ENCODE assay signal across 20 cellular contexts in genomic region chr2:233352141-233352842, GRCh38. TPM values are rescaled to one million over a fixed set of nuclear protein-coding genes. Genes with fewer than 3 reads are reported as not detected.
DNase-seq lines count a peak whose midpoint lies in the region; ATAC-seq and TF ChIP-seq lines count a peak whose summit lies in the region.
"Had no signal": no experiment of that assay in that cellular context is flagged by ENCODE, and none has a peak within 500 bp of the region (broad histone marks: within the 10 kb centered on the region; RNA-seq: fewer than 3 reads in every experiment).

No MANE protein-coding gene starts in this region.

- H3K27ac ChIP-seq in HEK293 (ENCODE audit: extremely low read depth, low read depth, low read length) (no peak overlapping the region), neural progenitor cell (no peak overlapping the region)
- H3K27ac ChIP-seq: parathyroid adenoma, SJCRH30 had no signal

- peaks cover 5% of the 10 kb centered on the region for H3F3A ChIP-seq in neural progenitor cell (ENCODE audit: low read depth)

- peaks cover 21% of the 10 kb centered on the region for H4K20me1 ChIP-seq in neural progenitor cell (ENCODE audit: low read depth)

- H3K4me3 ChIP-seq in HEK293 (ENCODE audit: low read depth, low read length) (no peak overlapping the region), neural progenitor cell (no peak overlapping the region)
- H3K4me3 ChIP-seq: mucosa of descending colon, SJCRH30 had no signal

- ATAC-seq in HG03175 (IDR thresholded peaks at IDR 0.05; ENCODE audit: unreplicated experiment) (no peak), GM19328 (IDR thresholded peaks at IDR 0.05; ENCODE audit: unreplicated experiment) (no peak)
- ATAC-seq: activated CD4-positive, CD25-positive, alpha-beta regulatory T cell treated with anti-CD3 and anti-CD28 coated beads, Interleukin-2, amount 50 U/mL, for 24 hours; HCT116; mucosa of descending colon had no signal

- DNase-seq in CD14-positive monocyte (ENCODE audit: low spot score) (no peak), chondrocyte (ENCODE audit: low spot score) (no peak), neural progenitor cell (ENCODE audit: low spot score) (no peak), cerebellum (ENCODE audit: low spot score) (no peak)
- DNase-seq: cortex of kidney; foreskin fibroblast; NCI-H748 treated with DMSO at 0.1 percent for 48 hours; SJCRH30; stimulated activated CD4-positive, alpha-beta T cell treated with anti-CD3 and anti-CD28 coated beads, Interleukin-4, amount 100 ng/mL, for 1 hour; T-helper 9 cell had no signal

- POLR2A ChIA-PET in HEK293 (lab: Yijun Ruan, JAX): no interaction called here

- H2AFZ ChIP-seq in neural progenitor cell (replicated peaks): no peak overlapping the region
- H2AFZ ChIP-seq: parathyroid adenoma had no signal

- H3K9me3 Mint-ChIP-seq in CD14-positive monocyte (no peaks in the 10 kb centered on the region), chondrocyte (ENCODE audit: low read depth) (no peaks in the 10 kb centered on the region), neural progenitor cell (peaks cover 4% of the 10 kb centered on the region)

- no peak for TF ChIP-seq CTCF in CD14-positive monocyte (IDR thresholded peaks at IDR 0.05)
- TF ChIP-seq CTCF in HEK293 (tag by site-specific recombination; IDR thresholded peaks at IDR 0.05): no peak
- no peak for TF ChIP-seq CTCF in chondrocyte (IDR thresholded peaks at IDR 0.05)
- TF ChIP-seq CTCF in neural progenitor cell (IDR thresholded peaks at IDR 0.05): no peak

- peaks cover 9% of the 10 kb centered on the region for H3K79me2 ChIP-seq in neural progenitor cell (ENCODE audit: low read depth)

- H3K4me3 Mint-ChIP-seq in CD14-positive monocyte (no peak overlapping the region), chondrocyte (ENCODE audit: unreplicated experiment) (no peak overlapping the region), neural progenitor cell (peak overlapping the region; percentile 57)

- no peaks in the 10 kb centered on the region for H3K9me3 ChIP-seq in HEK293 (ENCODE audit: control insufficient read depth, insufficient read depth, low read depth, low read length)
- no peaks in the 10 kb centered on the region for H3K9me3 ChIP-seq in neural progenitor cell (ENCODE audit: low read depth)
- H3K9me3 ChIP-seq: mucosa of descending colon, SJCRH30 had no signal

- intact Hi-C loops in CD14-positive monocyte (cut with micrococcal nuclease): no loop called here

- peaks cover 70% of the 10 kb centered on the region for H3K27me3 ChIP-seq in neural progenitor cell
- H3K27me3 ChIP-seq: SJCRH30 had no signal

- H3K36me3 Mint-ChIP-seq in CD14-positive monocyte (peaks cover 12 to 13% of the 10 kb centered on the region in 2 donors), chondrocyte (ENCODE audit: low read depth) (no peaks in the 10 kb centered on the region), neural progenitor cell (peaks cover 10% of the 10 kb centered on the region)

- H3K4me1 Mint-ChIP-seq in CD14-positive monocyte (peaks cover 78% of the 10 kb centered on the region), chondrocyte (ENCODE audit: low read depth) (peaks cover 64% of the 10 kb centered on the region), neural progenitor cell (peaks cover 53% of the 10 kb centered on the region)

- H3K27ac Mint-ChIP-seq in CD14-positive monocyte (peak overlapping the region; percentile 43 to 87 (median 74)), chondrocyte (ENCODE audit: unreplicated experiment) (peak overlapping the region; percentile 68), neural progenitor cell (no peak overlapping the region)

- H3K36me3 ChIP-seq in HEK293 (ENCODE audit: control insufficient read depth in 2 of 2, insufficient read depth in 1 of 2, low read length in 2 of 2) (peaks cover 0 to 5% of the 10 kb centered on the region in 2 experiments; a peak in 1 of 3 replicates), neural progenitor cell (no peaks in the 10 kb centered on the region)
- H3K36me3 ChIP-seq: SJCRH30 had no signal

- H3K27me3 Mint-ChIP-seq in CD14-positive monocyte (ENCODE audit: low read depth in 3 of 3) (no peaks in the 10 kb centered on the region), chondrocyte (ENCODE audit: low read depth) (no peaks in the 10 kb centered on the region), neural progenitor cell (ENCODE audit: insufficient read depth, low read depth) (peaks cover 14% of the 10 kb centered on the region)

- CTCF ChIA-PET in HEK293 (lab: Yijun Ruan, JAX): interaction anchor here (0.7 kb wide), 1 partner anchor 124 kb away, joined by 3 read pairs; no protein-coding TSS in a partner anchor

- H3K4me1 ChIP-seq in HEK293 (ENCODE audit: control insufficient read depth, insufficient read depth, low read length) (peaks cover 13% of the 10 kb centered on the region; the same call in 1 of the 2 replicates), neural progenitor cell (no peaks in the 10 kb centered on the region)

- H3K4me2 ChIP-seq in neural progenitor cell: no peak overlapping the region

- H3K9ac ChIP-seq in neural progenitor cell: no peak overlapping the region
- H3K9ac ChIP-seq: parathyroid adenoma had no signal

TF ChIP-seq in HEK293, 187 proteins besides CTCF, POLR2A, EP300 and RAD21:
- TF ChIP-seq, protein P1, sequence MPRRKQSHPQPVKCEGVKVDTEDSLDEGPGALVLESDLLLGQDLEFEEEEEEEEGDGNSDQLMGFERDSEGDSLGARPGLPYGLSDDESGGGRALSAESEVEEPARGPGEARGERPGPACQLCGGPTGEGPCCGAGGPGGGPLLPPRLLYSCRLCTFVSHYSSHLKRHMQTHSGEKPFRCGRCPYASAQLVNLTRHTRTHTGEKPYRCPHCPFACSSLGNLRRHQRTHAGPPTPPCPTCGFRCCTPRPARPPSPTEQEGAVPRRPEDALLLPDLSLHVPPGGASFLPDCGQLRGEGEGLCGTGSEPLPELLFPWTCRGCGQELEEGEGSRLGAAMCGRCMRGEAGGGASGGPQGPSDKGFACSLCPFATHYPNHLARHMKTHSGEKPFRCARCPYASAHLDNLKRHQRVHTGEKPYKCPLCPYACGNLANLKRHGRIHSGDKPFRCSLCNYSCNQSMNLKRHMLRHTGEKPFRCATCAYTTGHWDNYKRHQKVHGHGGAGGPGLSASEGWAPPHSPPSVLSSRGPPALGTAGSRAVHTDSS (tag by site-specific recombination; IDR thresholded peaks at IDR 0.05): no peak
- TF ChIP-seq ZNF548 (tag by site-specific recombination; IDR thresholded peaks at IDR 0.05) (peak; percentile 96), ZNF664 (tag by site-specific recombination; IDR thresholded peaks at IDR 0.05) (no peak), BCL6B (tag by site-specific recombination; IDR thresholded peaks at IDR 0.05) (no peak), ZBTB7A (tag by site-specific recombination; IDR thresholded peaks at IDR 0.05; ENCODE audit: low read depth) (no peak)

RNA-seq across cellular contexts. Expression of gene DGKD, which starts 2.0 kb away (rescaled TPM):
- 10 to 100 TPM; 14.5 to 16.6 TPM for polyA plus RNA-seq in CD14-positive monocyte
- total RNA-seq in chondrocyte (56.9 to 67.1 TPM (median 66.3 TPM) in 3 replicates), neural progenitor cell (ENCODE audit: low replicate concordance) (10.9 and 22.0 TPM in 2 replicates), cerebellum (50.8 TPM)

RNA-seq across cellular contexts. Expression of gene SAG, which starts 44.7 kb away (rescaled TPM):
- under 1 TPM in 1 of 2 donors, not detected in 1; 0.87 TPM for polyA plus RNA-seq in CD14-positive monocyte
- total RNA-seq in chondrocyte (not detected in 3 replicates), neural progenitor cell (ENCODE audit: low replicate concordance) (0.03 TPM in 1 of 2 replicates, not detected in the other), cerebellum (not detected)
- total RNA-seq: endothelial cell of umbilical vein, HT-29, LHCN-M2, SJCRH30 had no signal
- polyA plus RNA-seq: endothelial cell of umbilical vein had no signal
